ENCODE assay signal across 21 cellular contexts in the genomic region with DNA sequence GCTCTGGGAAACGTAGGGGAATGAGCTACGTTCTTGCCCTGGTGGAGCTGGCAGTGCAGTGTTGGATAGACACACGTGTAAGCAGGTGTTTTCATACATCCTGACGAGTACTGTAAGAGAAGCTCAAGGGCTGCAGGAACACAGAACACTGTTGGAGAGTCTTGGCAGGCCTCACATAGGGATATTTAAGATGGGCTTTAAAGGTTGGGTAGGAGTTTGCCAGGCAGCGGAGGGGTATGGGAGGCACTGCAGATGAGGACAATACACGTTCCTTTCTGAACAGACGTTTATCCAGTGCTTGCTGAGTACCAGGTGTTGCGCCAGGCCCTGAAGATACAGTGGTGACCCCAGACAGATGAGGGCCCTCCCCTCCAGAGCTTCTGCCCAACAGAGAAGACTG.
"Had no signal": no experiment of that assay in that cellular context is flagged by ENCODE, and none has a peak within 500 bp of the region (broad histone marks: within the 10 kb centered on the region; RNA-seq: fewer than 3 reads in every experiment).

No MANE protein-coding gene starts in this region.

- H3K9me3 ChIP-seq: mucosa of descending colon, neutrophil, prostate gland, right atrium auricular region, sigmoid colon, thoracic aorta, tibial nerve, upper lobe of left lung had no signal

- H3K4me3 Mint-ChIP-seq: effector memory CD8-positive, alpha-beta T cell; mesothelial cell of epicardium; natural killer cell treated with Interleukin-12 subunit alpha and Interleukin-12 subunit beta and Interleukin-15 and Interleukin-18, amount 100 ng/mL, for 72 hours; neural crest cell; stimulated activated effector memory CD8-positive, alpha-beta T cell treated with anti-CD3 and anti-CD28 coated beads, Interleukin-12 subunit alpha, Interleukin-12 subunit beta, amount 100 ng/mL, for 72 hours; stimulated activated naive CD8-positive, alpha-beta T cell treated with anti-CD3 and anti-CD28 coated beads, Interleukin-15, Interleukin-2, amounts not matched to agents 100 ng/mL and 50 ng/mL, for 24 hours had no signal

- H3K27me3 Mint-ChIP-seq: effector memory CD8-positive, alpha-beta T cell; naive B cell; natural killer cell treated with Interleukin-12 subunit alpha and Interleukin-12 subunit beta and Interleukin-15 and Interleukin-18, amount 100 ng/mL, for 72 hours; stimulated activated naive CD8-positive, alpha-beta T cell treated with anti-CD3 and anti-CD28 coated beads, Interleukin-15, Interleukin-2, amounts not matched to agents 100 ng/mL and 50 ng/mL, for 24 hours had no signal

- DNase-seq: dermis blood vessel endothelial cell; effector memory CD8-positive, alpha-beta T cell; kidney; mesenchymal stem cell; mucosa of descending colon; naive B cell; sigmoid colon; stimulated activated CD4-positive, alpha-beta T cell treated with anti-CD3 and anti-CD28 coated beads, Interleukin-2, amount 100 ng/mL, for 24 hours; stimulated activated CD4-positive, alpha-beta T cell treated with anti-CD3 and anti-CD28 coated beads, Interleukin-4, amount 100 ng/mL, for 24 hours; upper lobe of left lung had no signal

- H3K36me3 Mint-ChIP-seq: mesothelial cell of epicardium; natural killer cell treated with Interleukin-12 subunit alpha and Interleukin-12 subunit beta and Interleukin-15 and Interleukin-18, amount 100 ng/mL, for 72 hours had no signal

- H3K27ac ChIP-seq: coronary artery, neutrophil, prostate gland, right atrium auricular region, sigmoid colon, thoracic aorta, tibial nerve, upper lobe of left lung had no signal

- H3K27ac Mint-ChIP-seq: effector memory CD8-positive, alpha-beta T cell; mesothelial cell of epicardium; naive B cell; natural killer cell treated with Interleukin-12 subunit alpha and Interleukin-12 subunit beta and Interleukin-15 and Interleukin-18, amount 100 ng/mL, for 72 hours; stimulated activated effector memory CD8-positive, alpha-beta T cell treated with anti-CD3 and anti-CD28 coated beads, Interleukin-12 subunit alpha, Interleukin-12 subunit beta, amount 100 ng/mL, for 72 hours; stimulated activated naive CD8-positive, alpha-beta T cell treated with anti-CD3 and anti-CD28 coated beads, Interleukin-15, Interleukin-2, amounts not matched to agents 100 ng/mL and 50 ng/mL, for 24 hours had no signal

- H3K36me3 ChIP-seq: prostate gland had no signal

- H3K4me1 Mint-ChIP-seq: mesothelial cell of epicardium, neural crest cell had no signal

- H3K27me3 ChIP-seq: neutrophil, right atrium auricular region, sigmoid colon, tibial nerve, upper lobe of left lung had no signal

- ATAC-seq: effector memory CD8-positive, alpha-beta T cell; stimulated activated effector memory CD8-positive, alpha-beta T cell treated with anti-CD3 and anti-CD28 coated beads, Interleukin-12 subunit alpha, Interleukin-12 subunit beta, amount 100 ng/mL, for 72 hours had no signal

- H3K9me3 Mint-ChIP-seq: effector memory CD8-positive, alpha-beta T cell; mesothelial cell of epicardium; naive B cell; natural killer cell treated with Interleukin-12 subunit alpha and Interleukin-12 subunit beta and Interleukin-15 and Interleukin-18, amount 100 ng/mL, for 72 hours; neural crest cell; stimulated activated effector memory CD8-positive, alpha-beta T cell treated with anti-CD3 and anti-CD28 coated beads, Interleukin-12 subunit alpha, Interleukin-12 subunit beta, amount 100 ng/mL, for 72 hours; stimulated activated naive CD8-positive, alpha-beta T cell treated with anti-CD3 and anti-CD28 coated beads, Interleukin-15, Interleukin-2, amounts not matched to agents 100 ng/mL and 50 ng/mL, for 24 hours had no signal

- H3K4me3 ChIP-seq: coronary artery, mucosa of descending colon, prostate gland, right atrium auricular region, sigmoid colon, thoracic aorta, tibial nerve, upper lobe of left lung had no signal
